In genomic region chr2:146940016-146940685, GRCh38 we compare ENCODE assay signal across 18 cellular contexts.
DNase-seq lines count a peak whose midpoint lies in the region; ATAC-seq, FAIRE-seq and TF ChIP-seq lines count a peak whose summit lies in the region.
"Had no signal": no experiment of that assay in that cellular context is flagged by ENCODE, and none has a peak within 500 bp of the region (broad histone marks: within the 10 kb centered on the region; RNA-seq: fewer than 3 reads in every experiment).

No MANE protein-coding gene starts in this region.

- H3K27me3 ChIP-seq in cardiac muscle cell: peaks cover 18% of the 10 kb centered on the region
- no peaks in the 10 kb centered on the region for H3K27me3 ChIP-seq in heart right ventricle
- no peaks in the 10 kb centered on the region for H3K27me3 ChIP-seq in upper lobe of right lung
- H3K27me3 ChIP-seq: breast epithelium, SJCRH30 had no signal

- intact Hi-C loops in heart right ventricle (cut with DNase I) (no loop called here), kidney (cut with DNase I) (no loop called here), upper lobe of right lung (cut with DNase I) (no loop called here)

- 33 to 35% methylated on average over 5 of the region's 5 CpGs for WGBS in heart right ventricle, 2 donors

- peak; percentile 35 for FAIRE-seq in kidney (lab: Jason Lieb, UNC)

- DNase-seq in cardiac muscle cell (ENCODE audit: low read depth in 1 of 2, low spot score in 1 of 2) (peak; percentile 51 to 55), heart right ventricle (no peak), dermis blood vessel endothelial cell (peak; percentile 16), kidney (no peak), upper lobe of right lung (no peak), GM20000 (ENCODE audit: low spot score) (no peak), occipital lobe (lab: John Stamatoyannopoulos, UW) (no peak)
- DNase-seq: ACHN; activated CD4-positive, alpha-beta T cell treated with anti-CD3 and anti-CD28 coated beads, Interleukin-2, amount 10 ng/mL, durations not matched to agents 7 days and 5 days; effector memory CD4-positive, alpha-beta T cell; head of caudate nucleus; kidney glomerular epithelial cell; NCI-H1048; NCI-H226; SJCRH30 had no signal

- H3K9me3 ChIP-seq in cardiac muscle cell (ENCODE audit: low read depth) (no peaks in the 10 kb centered on the region), heart right ventricle (peaks cover 0 to 3% (median 0%) of the 10 kb centered on the region in 11 donors), kidney (ENCODE audit: control insufficient read depth in 1 of 2, low read length in 2 of 2) (no peaks in the 10 kb centered on the region), upper lobe of right lung (no peaks in the 10 kb centered on the region)
- H3K9me3 ChIP-seq: SJCRH30 had no signal

- ATAC-seq in heart right ventricle: no peak
- no peak for ATAC-seq in upper lobe of right lung
- ATAC-seq in GM18907 (IDR thresholded peaks at IDR 0.05; ENCODE audit: unreplicated experiment): no peak
- ATAC-seq: activated naive CD4-positive, alpha-beta T cell treated with anti-CD3 and anti-CD28 coated beads, Interleukin-2, amount 50 U/mL, for 72 hours had no signal

- H3K9ac ChIP-seq in kidney (ENCODE audit: low read length in 2 of 2): no peak overlapping the region

- H3K36me3 ChIP-seq in cardiac muscle cell: no peaks in the 10 kb centered on the region
- no peaks in the 10 kb centered on the region for H3K36me3 ChIP-seq in heart right ventricle
- H3K36me3 ChIP-seq in kidney (ENCODE audit: control insufficient read depth in 1 of 2, insufficient read depth in 2 of 2, low read length in 2 of 2): no peaks in the 10 kb centered on the region
- H3K36me3 ChIP-seq in upper lobe of right lung: no peaks in the 10 kb centered on the region
- H3K36me3 ChIP-seq: breast epithelium, SJCRH30 had no signal

- H3K4me3 ChIP-seq in cardiac muscle cell (no peak overlapping the region), heart right ventricle (no peak overlapping the region), kidney (ENCODE audit: low read length in 2 of 2) (peak overlapping the region in 1 of 2 donors; percentile 11), upper lobe of right lung (no peak overlapping the region)
- H3K4me3 ChIP-seq: SJCRH30 had no signal

- no peak overlapping the region for H3K27ac ChIP-seq in cardiac muscle cell
- no peak overlapping the region for H3K27ac ChIP-seq in heart right ventricle
- peak overlapping the region in 1 of 2 donors; percentile 5 for H3K27ac ChIP-seq in kidney (ENCODE audit: low read depth in 2 of 2, low read length in 2 of 2)
- H3K27ac ChIP-seq in upper lobe of right lung: peak overlapping the region; percentile 36
- H3K27ac ChIP-seq: SJCRH30 had no signal

- TF ChIP-seq CTCF in cardiac muscle cell (IDR thresholded peaks at IDR 0.05; ENCODE audit: low read depth, low read length) (no peak), heart right ventricle (IDR thresholded peaks at IDR 0.05) (no peak), kidney (IDR thresholded peaks at IDR 0.05; ENCODE audit: borderline replicate concordance, extremely low read depth, insufficient read depth) (no peak), upper lobe of right lung (IDR thresholded peaks at IDR 0.05) (no peak), GM20000 (IDR thresholded peaks at IDR 0.05; ENCODE audit: extremely low read depth, missing control alignments) (no peak)

- H3K4me1 ChIP-seq in cardiac muscle cell (ENCODE audit: low read depth) (peaks cover 15% of the 10 kb centered on the region), heart right ventricle (peaks cover 0 to 12% (median 0%) of the 10 kb centered on the region in 9 donors), kidney (ENCODE audit: control insufficient read depth in 1 of 2, insufficient read depth in 1 of 2, low read depth in 1 of 2, low read length in 2 of 2) (peaks cover 0 to 5% of the 10 kb centered on the region in 2 donors), upper lobe of right lung (peaks cover 7% of the 10 kb centered on the region)
- H3K4me1 ChIP-seq: breast epithelium, SJCRH30 had no signal

Comparison
In these comparisons a context has a peak if more than half of its experiments do, and no peak if none do; other contexts are left out.
1. DNase-seq: peak in cardiac muscle cell (2 of 2) and dermis blood vessel endothelial cell (single experiment); none in heart right ventricle (0 of 2), kidney (single experiment), upper lobe of right lung (single experiment), GM20000 (single experiment) and occipital lobe (single experiment).